8 cellular contexts compared by ENCODE assay signal in genomic region chr1:114510235-114511047, GRCh38. TPM values are rescaled to one million over a fixed set of nuclear protein-coding genes. Genes with fewer than 3 reads are reported as not detected.
DNase-seq lines count a peak whose midpoint lies in the region; ATAC-seq, FAIRE-seq and TF ChIP-seq lines count a peak whose summit lies in the region.

No MANE protein-coding gene starts in this region.

- peak overlapping the region; percentile 98 for H3K14ac ChIP-seq in trophoblast cell (ENCODE audit: low read length)

- no peak for FAIRE-seq in GM19239 (lab: Jason Lieb, UNC)

- H3K23ac ChIP-seq in trophoblast cell (ENCODE audit: low read length), result no peak overlapping the region

- H2BK12ac ChIP-seq in trophoblast cell (ENCODE audit: low read length), result peak overlapping the region; percentile 51

- TF ChIP-seq CTCF in Peyer's patch (IDR thresholded peaks at IDR 0.05), result no peak
- no peak for TF ChIP-seq CTCF in heart left ventricle (IDR thresholded peaks at IDR 0.05)

- 0% methylated on average over 30 to 75 of the region's 75 CpGs for WGBS in heart left ventricle, 4 donors
- no CpG with 5 or more reads among the region's 75 CpGs for WGBS in trophoblast cell (ENCODE audit: extremely low coverage, insufficient coverage, insufficient read length)

- peaks cover 24% of the 10 kb centered on the region for H3K36me3 Mint-ChIP-seq in activated naive CD4-positive, alpha-beta T cell treated with anti-CD3 and anti-CD28 coated beads, Interleukin-2, amount 10 ng/mL, durations not matched to agents 7 days and 5 days

- H3K36me3 ChIP-seq in BLaER1, result peaks cover 20% of the 10 kb centered on the region
- peaks cover 0 to 6% (median 0%) of the 10 kb centered on the region in 3 donors for H3K36me3 ChIP-seq in Peyer's patch
- peaks cover 0 to 10% (median 5%) of the 10 kb centered on the region in 9 donors for H3K36me3 ChIP-seq in heart left ventricle
- H3K36me3 ChIP-seq in trophoblast cell (ENCODE audit: control insufficient read depth in 1 of 2, insufficient read depth in 2 of 2, low read length in 2 of 2), result peaks cover 0 to 2% of the 10 kb centered on the region in 2 experiments

- peak overlapping the region; percentile 98 for H3K27ac Mint-ChIP-seq in activated naive CD4-positive, alpha-beta T cell treated with anti-CD3 and anti-CD28 coated beads, Interleukin-2, amount 10 ng/mL, durations not matched to agents 7 days and 5 days

- peak overlapping the region; percentile 92 for H4K8ac ChIP-seq in trophoblast cell (ENCODE audit: low read depth, low read length)

- H3K27me3 ChIP-seq in BLaER1, result no peaks in the 10 kb centered on the region
- no peaks in the 10 kb centered on the region for H3K27me3 ChIP-seq in Peyer's patch
- no peaks in the 10 kb centered on the region for H3K27me3 ChIP-seq in heart left ventricle
- no peaks in the 10 kb centered on the region for H3K27me3 ChIP-seq in trophoblast cell (ENCODE audit: insufficient read depth, low read length)

- H3K79me1 ChIP-seq in trophoblast cell (ENCODE audit: low read length), result peaks cover 22% of the 10 kb centered on the region

- H3K9me3 Mint-ChIP-seq in activated naive CD4-positive, alpha-beta T cell treated with anti-CD3 and anti-CD28 coated beads, Interleukin-2, amount 10 ng/mL, durations not matched to agents 7 days and 5 days, result no peaks in the 10 kb centered on the region

- peaks cover 9% of the 10 kb centered on the region for H3K27me3 Mint-ChIP-seq in activated naive CD4-positive, alpha-beta T cell treated with anti-CD3 and anti-CD28 coated beads, Interleukin-2, amount 10 ng/mL, durations not matched to agents 7 days and 5 days

- H3K4ac ChIP-seq in trophoblast cell (ENCODE audit: low read depth, low read length), result peak overlapping the region; percentile 99

- peak overlapping the region; percentile 92 for H3K4me2 ChIP-seq in BLaER1
- H3K4me2 ChIP-seq in trophoblast cell (ENCODE audit: low read length), result peak overlapping the region; percentile 74

- ATAC-seq in HG03280 (IDR thresholded peaks at IDR 0.05; ENCODE audit: unreplicated experiment) (peak; percentile 59), heart left ventricle (peak; percentile 10 to 82 (median 49))

- peak overlapping the region; percentile 88 for H3K4me3 Mint-ChIP-seq in activated naive CD4-positive, alpha-beta T cell treated with anti-CD3 and anti-CD28 coated beads, Interleukin-2, amount 10 ng/mL, durations not matched to agents 7 days and 5 days

- peak overlapping the region; percentile 91 for H4K91ac ChIP-seq in trophoblast cell (ENCODE audit: low read depth, low read length)

- H2AK5ac ChIP-seq in trophoblast cell (ENCODE audit: low read length), result peak overlapping the region; percentile 99

- H3K9me3 ChIP-seq in BLaER1 (no peaks in the 10 kb centered on the region), Peyer's patch (no peaks in the 10 kb centered on the region), heart left ventricle (no peaks in the 10 kb centered on the region), trophoblast cell (ENCODE audit: insufficient read depth, low read depth, low read length) (peaks cover 2% of the 10 kb centered on the region)

- H3K4me3 ChIP-seq in BLaER1, result peak overlapping the region; percentile 99
- peak overlapping the region; percentile 75 to 98 (median 95) for H3K4me3 ChIP-seq in Peyer's patch
- H3K4me3 ChIP-seq in heart left ventricle, result peak overlapping the region; percentile 72 to 100 (median 95)
- peak overlapping the region; percentile 94 for H3K4me3 ChIP-seq in trophoblast cell (ENCODE audit: low read depth, low read length)

- H2BK120ac ChIP-seq in trophoblast cell (ENCODE audit: insufficient read depth, low read length, poor library complexity), result peak overlapping the region; percentile 91

- H3K4me1 ChIP-seq in BLaER1, result peaks cover 44% of the 10 kb centered on the region
- peaks cover 3 to 34% (median 13%) of the 10 kb centered on the region in 4 donors for H3K4me1 ChIP-seq in Peyer's patch
- H3K4me1 ChIP-seq in heart left ventricle, result peaks cover 0 to 51% (median 32%) of the 10 kb centered on the region in 12 donors
- peaks cover 15 to 16% of the 10 kb centered on the region in 2 experiments for H3K4me1 ChIP-seq in trophoblast cell (ENCODE audit: control insufficient read depth in 1 of 2, insufficient read depth in 2 of 2, low read length in 2 of 2)

- peak overlapping the region; percentile 97 for H2BK5ac ChIP-seq in trophoblast cell (ENCODE audit: low read depth, low read length, poor library complexity)

- H4K12ac ChIP-seq in trophoblast cell (ENCODE audit: low read depth, low read length), result peak overlapping the region; percentile 88

- peak; percentile 36 for DNase-seq in GM19239 (ENCODE audit: insufficient read length, low spot score)
- DNase-seq in Peyer's patch, result peak; percentile 31 to 79 (median 74)
- DNase-seq in activated naive CD4-positive, alpha-beta T cell treated with anti-CD3 and anti-CD28 coated beads, Interleukin-2, amount 10 ng/mL, durations not matched to agents 7 days and 5 days, result peak; percentile 62
- DNase-seq in heart left ventricle, result peak; percentile 36 to 68 (median 51)
- peak; percentile 74 to 76 for DNase-seq in trophoblast cell
- no peak for DNase-seq in occipital lobe (lab: John Stamatoyannopoulos, UW)

- H3K9ac ChIP-seq in BLaER1 (peak overlapping the region; percentile 98), trophoblast cell (ENCODE audit: low read length) (peak overlapping the region; percentile 95)

- H3K27ac ChIP-seq in BLaER1, result peak overlapping the region; percentile 97
- peak overlapping the region; percentile 93 to 97 (median 94) for H3K27ac ChIP-seq in Peyer's patch
- H3K27ac ChIP-seq in heart left ventricle, result peak overlapping the region; percentile 63 to 99 (median 96)
- H3K27ac ChIP-seq in trophoblast cell (ENCODE audit: low read depth, low read length), result peak overlapping the region; percentile 95

- H3K18ac ChIP-seq in trophoblast cell (ENCODE audit: low read length), result peak overlapping the region; percentile 96

- peak overlapping the region; percentile 81 for H2AFZ ChIP-seq in trophoblast cell (ENCODE audit: insufficient read depth, low read length, poor library complexity)

- intact Hi-C loops in heart left ventricle (cut with DNase I), result loop anchor here in 6 of 10 donors (2.0 to 5.0 kb wide), 10 partner anchors 67 to 247 kb away; partner anchors contain the start of genes BCAS2 (in 2 of the 6), CSDE1 (in 2 of the 6) and DENND2C (in 1 of the 6)

- peaks cover 53% of the 10 kb centered on the region for H4K20me1 ChIP-seq in BLaER1

- CTCF ChIA-PET in activated naive CD4-positive, alpha-beta T cell treated with anti-CD3 and anti-CD28 coated beads, Interleukin-2, amount 10 ng/mL, durations not matched to agents 7 days and 5 days (lab: Charles Lee), result interaction anchor here (1.0 to 1.7 kb wide), 2 partner anchors 14 to 164 kb away, joined by 4 read pairs; no protein-coding TSS in a partner anchor

- no peak for TF ChIP-seq POLR2A in Peyer's patch (IDR thresholded peaks at IDR 0.05)
- no peak for TF ChIP-seq POLR2A in heart left ventricle (IDR thresholded peaks at IDR 0.05)

- H3K79me2 ChIP-seq in trophoblast cell (ENCODE audit: control insufficient read depth, insufficient read depth, low read length, poor library complexity), result peaks cover 26% of the 10 kb centered on the region

- peaks cover 59% of the 10 kb centered on the region for H3K4me1 Mint-ChIP-seq in activated naive CD4-positive, alpha-beta T cell treated with anti-CD3 and anti-CD28 coated beads, Interleukin-2, amount 10 ng/mL, durations not matched to agents 7 days and 5 days

RNA-seq across cellular contexts. Expression of gene TRIM33, which starts 0.6 kb away (rescaled TPM):
- total RNA-seq in Peyer's patch (10 to 100 TPM; 41.5 to 98.2 (median 52.0) TPM), heart left ventricle (10 to 100 TPM; 12.1 to 30.8 (median 21.4) TPM), occipital lobe (85.6 TPM)
- 1 to 10 TPM; 6.1 to 6.2 TPM for polyA plus RNA-seq in heart left ventricle
- 110 and 120 TPM in 2 replicates for polyA plus RNA-seq in trophoblast cell (2013)
